ENCODE assay signal across 1 cellular context in the genomic region with DNA sequence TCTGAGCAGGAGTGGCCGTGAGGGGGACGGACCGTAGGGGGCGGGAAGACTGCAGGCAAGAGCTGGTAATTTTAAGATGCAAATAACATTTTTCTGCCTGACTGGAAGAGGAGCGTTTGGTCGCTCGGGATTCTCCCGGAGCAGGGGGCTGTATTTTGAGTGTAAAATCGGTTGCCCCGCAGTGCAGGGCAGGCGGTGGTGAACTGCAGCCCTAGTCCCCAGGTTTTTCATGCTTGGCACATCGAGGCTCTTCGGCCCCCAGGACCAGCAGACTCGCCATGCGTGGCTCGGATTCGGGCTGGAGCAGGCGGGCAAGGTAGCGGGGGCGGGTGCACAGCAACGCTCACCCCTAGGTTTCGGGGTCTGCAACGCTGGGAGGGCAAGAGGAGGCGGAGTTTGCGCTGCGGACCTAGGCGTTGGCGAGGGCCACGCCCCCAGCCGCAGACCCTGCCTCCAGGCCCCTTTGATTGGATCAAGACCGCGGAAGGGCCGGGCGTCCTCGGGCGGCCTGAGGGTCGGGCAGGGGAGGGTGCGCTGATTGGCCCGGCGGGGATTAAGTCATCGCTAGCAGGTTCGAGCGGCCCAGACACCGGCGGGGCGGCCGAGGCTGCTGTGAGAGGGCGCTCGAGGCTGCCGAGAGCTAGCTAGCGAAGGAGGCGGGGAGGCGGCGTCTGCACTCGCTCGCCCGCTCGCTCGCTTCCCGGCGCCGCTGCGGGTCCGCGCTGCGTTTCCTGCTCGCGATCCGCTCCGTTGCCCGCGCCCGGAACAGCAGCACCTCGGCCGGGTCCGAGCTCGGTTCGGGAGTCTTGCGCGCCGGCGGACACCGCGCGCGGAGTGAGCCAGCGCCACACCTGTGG.
A peak's percentile ranks its signal among the peaks of the same experiment; 100 is the strongest.
TF ChIP-seq lines count a peak whose summit lies in the region.

A gene with protein sequence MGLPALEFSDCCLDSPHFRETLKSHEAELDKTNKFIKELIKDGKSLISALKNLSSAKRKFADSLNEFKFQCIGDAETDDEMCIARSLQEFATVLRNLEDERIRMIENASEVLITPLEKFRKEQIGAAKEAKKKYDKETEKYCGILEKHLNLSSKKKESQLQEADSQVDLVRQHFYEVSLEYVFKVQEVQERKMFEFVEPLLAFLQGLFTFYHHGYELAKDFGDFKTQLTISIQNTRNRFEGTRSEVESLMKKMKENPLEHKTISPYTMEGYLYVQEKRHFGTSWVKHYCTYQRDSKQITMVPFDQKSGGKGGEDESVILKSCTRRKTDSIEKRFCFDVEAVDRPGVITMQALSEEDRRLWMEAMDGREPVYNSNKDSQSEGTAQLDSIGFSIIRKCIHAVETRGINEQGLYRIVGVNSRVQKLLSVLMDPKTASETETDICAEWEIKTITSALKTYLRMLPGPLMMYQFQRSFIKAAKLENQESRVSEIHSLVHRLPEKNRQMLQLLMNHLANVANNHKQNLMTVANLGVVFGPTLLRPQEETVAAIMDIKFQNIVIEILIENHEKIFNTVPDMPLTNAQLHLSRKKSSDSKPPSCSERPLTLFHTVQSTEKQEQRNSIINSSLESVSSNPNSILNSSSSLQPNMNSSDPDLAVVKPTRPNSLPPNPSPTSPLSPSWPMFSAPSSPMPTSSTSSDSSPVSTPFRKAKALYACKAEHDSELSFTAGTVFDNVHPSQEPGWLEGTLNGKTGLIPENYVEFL (plus strand): TSS at position 585 of the 857 bp plus-strand sequence. CDS start 385 bp downstream, outside the sequence.

TF ChIP-seq in GM23338, 12 proteins besides CTCF, POLR2A, EP300 and RAD21:
- TF ChIP-seq, protein P1, sequence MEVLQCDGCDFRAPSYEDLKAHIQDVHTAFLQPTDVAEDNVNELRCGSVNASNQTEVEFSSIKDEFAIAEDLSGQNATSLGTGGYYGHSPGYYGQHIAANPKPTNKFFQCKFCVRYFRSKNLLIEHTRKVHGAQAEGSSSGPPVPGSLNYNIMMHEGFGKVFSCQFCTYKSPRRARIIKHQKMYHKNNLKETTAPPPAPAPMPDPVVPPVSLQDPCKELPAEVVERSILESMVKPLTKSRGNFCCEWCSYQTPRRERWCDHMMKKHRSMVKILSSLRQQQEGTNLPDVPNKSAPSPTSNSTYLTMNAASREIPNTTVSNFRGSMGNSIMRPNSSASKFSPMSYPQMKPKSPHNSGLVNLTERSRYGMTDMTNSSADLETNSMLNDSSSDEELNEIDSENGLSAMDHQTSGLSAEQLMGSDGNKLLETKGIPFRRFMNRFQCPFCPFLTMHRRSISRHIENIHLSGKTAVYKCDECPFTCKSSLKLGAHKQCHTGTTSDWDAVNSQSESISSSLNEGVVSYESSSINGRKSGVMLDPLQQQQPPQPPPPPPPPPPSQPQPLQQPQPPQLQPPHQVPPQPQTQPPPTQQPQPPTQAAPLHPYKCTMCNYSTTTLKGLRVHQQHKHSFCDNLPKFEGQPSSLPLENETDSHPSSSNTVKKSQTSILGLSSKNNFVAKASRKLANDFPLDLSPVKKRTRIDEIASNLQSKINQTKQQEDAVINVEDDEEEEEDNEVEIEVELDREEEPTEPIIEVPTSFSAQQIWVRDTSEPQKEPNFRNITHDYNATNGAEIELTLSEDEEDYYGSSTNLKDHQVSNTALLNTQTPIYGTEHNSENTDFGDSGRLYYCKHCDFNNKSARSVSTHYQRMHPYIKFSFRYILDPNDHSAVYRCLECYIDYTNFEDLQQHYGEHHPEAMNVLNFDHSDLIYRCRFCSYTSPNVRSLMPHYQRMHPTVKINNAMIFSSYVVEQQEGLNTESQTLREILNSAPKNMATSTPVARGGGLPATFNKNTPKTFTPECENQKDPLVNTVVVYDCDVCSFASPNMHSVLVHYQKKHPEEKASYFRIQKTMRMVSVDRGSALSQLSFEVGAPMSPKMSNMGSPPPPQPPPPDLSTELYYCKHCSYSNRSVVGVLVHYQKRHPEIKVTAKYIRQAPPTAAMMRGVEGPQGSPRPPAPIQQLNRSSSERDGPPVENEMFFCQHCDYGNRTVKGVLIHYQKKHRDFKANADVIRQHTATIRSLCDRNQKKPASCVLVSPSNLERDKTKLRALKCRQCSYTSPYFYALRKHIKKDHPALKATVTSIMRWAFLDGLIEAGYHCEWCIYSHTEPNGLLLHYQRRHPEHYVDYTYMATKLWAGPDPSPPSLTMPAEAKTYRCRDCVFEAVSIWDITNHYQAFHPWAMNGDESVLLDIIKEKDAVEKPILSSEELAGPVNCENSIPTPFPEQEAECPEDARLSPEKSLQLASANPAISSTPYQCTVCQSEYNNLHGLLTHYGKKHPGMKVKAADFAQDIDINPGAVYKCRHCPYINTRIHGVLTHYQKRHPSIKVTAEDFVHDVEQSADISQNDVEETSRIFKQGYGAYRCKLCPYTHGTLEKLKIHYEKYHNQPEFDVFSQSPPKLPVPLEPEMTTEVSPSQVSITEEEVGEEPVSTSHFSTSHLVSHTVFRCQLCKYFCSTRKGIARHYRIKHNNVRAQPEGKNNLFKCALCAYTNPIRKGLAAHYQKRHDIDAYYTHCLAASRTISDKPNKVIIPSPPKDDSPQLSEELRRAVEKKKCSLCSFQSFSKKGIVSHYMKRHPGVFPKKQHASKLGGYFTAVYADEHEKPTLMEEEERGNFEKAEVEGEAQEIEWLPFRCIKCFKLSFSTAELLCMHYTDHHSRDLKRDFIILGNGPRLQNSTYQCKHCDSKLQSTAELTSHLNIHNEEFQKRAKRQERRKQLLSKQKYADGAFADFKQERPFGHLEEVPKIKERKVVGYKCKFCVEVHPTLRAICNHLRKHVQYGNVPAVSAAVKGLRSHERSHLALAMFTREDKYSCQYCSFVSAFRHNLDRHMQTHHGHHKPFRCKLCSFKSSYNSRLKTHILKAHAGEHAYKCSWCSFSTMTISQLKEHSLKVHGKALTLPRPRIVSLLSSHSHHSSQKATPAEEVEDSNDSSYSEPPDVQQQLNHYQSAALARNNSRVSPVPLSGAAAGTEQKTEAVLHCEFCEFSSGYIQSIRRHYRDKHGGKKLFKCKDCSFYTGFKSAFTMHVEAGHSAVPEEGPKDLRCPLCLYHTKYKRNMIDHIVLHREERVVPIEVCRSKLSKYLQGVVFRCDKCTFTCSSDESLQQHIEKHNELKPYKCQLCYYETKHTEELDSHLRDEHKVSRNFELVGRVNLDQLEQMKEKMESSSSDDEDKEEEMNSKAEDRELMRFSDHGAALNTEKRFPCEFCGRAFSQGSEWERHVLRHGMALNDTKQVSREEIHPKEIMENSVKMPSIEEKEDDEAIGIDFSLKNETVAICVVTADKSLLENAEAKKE (CRISPR knock-in tag; IDR thresholded peaks at IDR 0.05) = no peak
- TF ChIP-seq EZH2 (IDR thresholded peaks at IDR 0.05; ENCODE audit: low read depth, unreplicated experiment) = no peak
- no peak for TF ChIP-seq ZNF331 (CRISPR knock-in tag; IDR thresholded peaks at IDR 0.05; ENCODE audit: low read depth)
- no peak for TF ChIP-seq ZNF114 (CRISPR knock-in tag; IDR thresholded peaks at IDR 0.05)
- no peak for TF ChIP-seq EZH2phosphoT487 (IDR thresholded peaks at IDR 0.05; ENCODE audit: unreplicated experiment)
- TF ChIP-seq STAT1 (IDR thresholded peaks at IDR 0.05; ENCODE audit: unreplicated experiment) = no peak
- peak; percentile 75 for TF ChIP-seq CREB1 (CRISPR knock-in tag; IDR thresholded peaks at IDR 0.05; ENCODE audit: low read depth)
- TF ChIP-seq, protein P2, sequence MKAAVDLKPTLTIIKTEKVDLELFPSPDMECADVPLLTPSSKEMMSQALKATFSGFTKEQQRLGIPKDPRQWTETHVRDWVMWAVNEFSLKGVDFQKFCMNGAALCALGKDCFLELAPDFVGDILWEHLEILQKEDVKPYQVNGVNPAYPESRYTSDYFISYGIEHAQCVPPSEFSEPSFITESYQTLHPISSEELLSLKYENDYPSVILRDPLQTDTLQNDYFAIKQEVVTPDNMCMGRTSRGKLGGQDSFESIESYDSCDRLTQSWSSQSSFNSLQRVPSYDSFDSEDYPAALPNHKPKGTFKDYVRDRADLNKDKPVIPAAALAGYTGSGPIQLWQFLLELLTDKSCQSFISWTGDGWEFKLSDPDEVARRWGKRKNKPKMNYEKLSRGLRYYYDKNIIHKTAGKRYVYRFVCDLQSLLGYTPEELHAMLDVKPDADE (IDR thresholded peaks at IDR 0.05) = no peak
- peak; percentile 91 for TF ChIP-seq POLR2AphosphoS5 (IDR thresholded peaks at IDR 0.05; ENCODE audit: low read depth)
- TF ChIP-seq NANOG (IDR thresholded peaks at IDR 0.05; ENCODE audit: borderline replicate concordance) = no peak
- TF ChIP-seq JUNB (IDR thresholded peaks at IDR 0.05; ENCODE audit: unreplicated experiment) = no peak
- TF ChIP-seq, protein P3, sequence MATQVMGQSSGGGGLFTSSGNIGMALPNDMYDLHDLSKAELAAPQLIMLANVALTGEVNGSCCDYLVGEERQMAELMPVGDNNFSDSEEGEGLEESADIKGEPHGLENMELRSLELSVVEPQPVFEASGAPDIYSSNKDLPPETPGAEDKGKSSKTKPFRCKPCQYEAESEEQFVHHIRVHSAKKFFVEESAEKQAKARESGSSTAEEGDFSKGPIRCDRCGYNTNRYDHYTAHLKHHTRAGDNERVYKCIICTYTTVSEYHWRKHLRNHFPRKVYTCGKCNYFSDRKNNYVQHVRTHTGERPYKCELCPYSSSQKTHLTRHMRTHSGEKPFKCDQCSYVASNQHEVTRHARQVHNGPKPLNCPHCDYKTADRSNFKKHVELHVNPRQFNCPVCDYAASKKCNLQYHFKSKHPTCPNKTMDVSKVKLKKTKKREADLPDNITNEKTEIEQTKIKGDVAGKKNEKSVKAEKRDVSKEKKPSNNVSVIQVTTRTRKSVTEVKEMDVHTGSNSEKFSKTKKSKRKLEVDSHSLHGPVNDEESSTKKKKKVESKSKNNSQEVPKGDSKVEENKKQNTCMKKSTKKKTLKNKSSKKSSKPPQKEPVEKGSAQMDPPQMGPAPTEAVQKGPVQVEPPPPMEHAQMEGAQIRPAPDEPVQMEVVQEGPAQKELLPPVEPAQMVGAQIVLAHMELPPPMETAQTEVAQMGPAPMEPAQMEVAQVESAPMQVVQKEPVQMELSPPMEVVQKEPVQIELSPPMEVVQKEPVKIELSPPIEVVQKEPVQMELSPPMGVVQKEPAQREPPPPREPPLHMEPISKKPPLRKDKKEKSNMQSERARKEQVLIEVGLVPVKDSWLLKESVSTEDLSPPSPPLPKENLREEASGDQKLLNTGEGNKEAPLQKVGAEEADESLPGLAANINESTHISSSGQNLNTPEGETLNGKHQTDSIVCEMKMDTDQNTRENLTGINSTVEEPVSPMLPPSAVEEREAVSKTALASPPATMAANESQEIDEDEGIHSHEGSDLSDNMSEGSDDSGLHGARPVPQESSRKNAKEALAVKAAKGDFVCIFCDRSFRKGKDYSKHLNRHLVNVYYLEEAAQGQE (IDR thresholded peaks at IDR 0.05; ENCODE audit: unreplicated experiment) = no peak
